2 cellular contexts compared by ENCODE assay signal in genomic region chr4:13642576-13642975, GRCh38.
TF ChIP-seq lines count a peak whose summit lies in the region.

No MANE protein-coding gene starts in this region.

TF ChIP-seq in SK-N-SH, 30 proteins besides CTCF, POLR2A, EP300 and RAD21:
- TF ChIP-seq REST (IDR thresholded peaks at IDR 0.05; ENCODE audit: low read depth, low read length) (no peak), NFIC (IDR thresholded peaks at IDR 0.05; ENCODE audit: borderline replicate concordance) (0 out of 2 replicates have a peak, but pooled peaks have one; percentile 0)

TF ChIP-seq in SK-N-SH treated with all-trans-retinoic acid at 6 μM for 48 hours, 23 proteins besides CTCF, POLR2A, EP300 and RAD21 (continued from another document):
- TF ChIP-seq TSHZ2 (CRISPR knock-in tag; IDR thresholded peaks at IDR 0.05) (no peak), PATZ1 (CRISPR knock-in tag; IDR thresholded peaks at IDR 0.05; ENCODE audit: borderline replicate concordance) (no peak), RARB (CRISPR knock-in tag; IDR thresholded peaks at IDR 0.05) (no peak), ARNTL (CRISPR knock-in tag; IDR thresholded peaks at IDR 0.05; ENCODE audit: borderline replicate concordance, low read depth) (no peak), GLIS3 (CRISPR knock-in tag; IDR thresholded peaks at IDR 0.05) (no peak), OSR1 (CRISPR knock-in tag; IDR thresholded peaks at IDR 0.05) (no peak), ESRRG (CRISPR knock-in tag; IDR thresholded peaks at IDR 0.05) (no peak), CREB5 (CRISPR knock-in tag; IDR thresholded peaks at IDR 0.05; ENCODE audit: low read depth) (no peak), ZFP3 (CRISPR knock-in tag; IDR thresholded peaks at IDR 0.05) (no peak), ZNF565 (CRISPR knock-in tag; conservative IDR thresholded peaks at IDR 0.05; ENCODE audit: low read depth) (no peak), BACH2 (CRISPR knock-in tag; IDR thresholded peaks at IDR 0.05; ENCODE audit: borderline replicate concordance) (no peak), TCF4 (CRISPR knock-in tag; IDR thresholded peaks at IDR 0.05; ENCODE audit: borderline replicate concordance) (no peak), ZC3H10 (CRISPR knock-in tag; IDR thresholded peaks at IDR 0.05) (no peak), TOX (CRISPR knock-in tag; IDR thresholded peaks at IDR 0.05; ENCODE audit: borderline replicate concordance) (no peak)
